In genomic region chr17:4641297-4642195, GRCh38 we compare ENCODE assay signal across 20 cellular contexts. TPM values are rescaled to one million over a fixed set of nuclear protein-coding genes. Genes with fewer than 3 reads are reported as not detected.
DNase-seq lines count a peak whose midpoint lies in the region; ATAC-seq, FAIRE-seq and TF ChIP-seq lines count a peak whose summit lies in the region.
"Had no signal": no experiment of that assay in that cellular context is flagged by ENCODE, and none has a peak within 500 bp of the region (broad histone marks: within the 10 kb centered on the region; RNA-seq: fewer than 3 reads in every experiment).

ALOX15 (minus strand) TSS chr17:4641678; CDS start chr17:4641651, 27 bp downstream.

- no peak for TF ChIP-seq CTCF in HepG2 (CRISPR knock-in tag; IDR thresholded peaks at IDR 0.05)
- TF ChIP-seq CTCF in right lobe of liver (IDR thresholded peaks at IDR 0.05): no peak

- FAIRE-seq in HepG2 (lab: Jason Lieb, UNC): no peak
- FAIRE-seq: GM19239 had no signal

- no peak for TF ChIP-seq RAD21 in HepG2 (CRISPR knock-in tag; IDR thresholded peaks at IDR 0.05)

- peaks cover 0 to 10% of the 10 kb centered on the region in 2 donors for H3K36me3 Mint-ChIP-seq in naive B cell
- H3K36me3 Mint-ChIP-seq: immature natural killer cell had no signal

- no peak within 1 kb of the TSS for H3K9ac ChIP-seq in HepG2 (ENCODE audit: insufficient read depth, low read depth, low read length)

- DNase-seq in HepG2 (ENCODE audit: low spot score): no peak
- DNase-seq in right lobe of liver: no peak
- DNase-seq in ecto neural progenitor cell (ENCODE audit: low spot score): peak; percentile 74
- DNase-seq in naive B cell: no peak
- DNase-seq in NCI-H2196 treated with DMSO at 0.1 percent for 48 hours (lab: John Stamatoyannopoulos, UW; ENCODE audit: unreplicated experiment): no peak
- DNase-seq in COR-L47 (lab: John Stamatoyannopoulos, UW): no peak
- no peak for DNase-seq in GF-D8 (lab: John Stamatoyannopoulos, UW)
- DNase-seq: activated T-cell treated with anti-CD3 and anti-CD28 coated beads, Interleukin-2, amount 50 U/mL, for 4 hours; C1 segment of cervical spinal cord; GDM1; immature natural killer cell; KG1; mucosa of descending colon; NCI-H1436; NCI-H526 had no signal

- POLR2A ChIA-PET in HepG2 (lab: Yijun Ruan, JAX): no interaction called here

- intact Hi-C loops in HepG2 (cut with micrococcal nuclease; ENCODE audit: unreplicated experiment) (no loop called here), right lobe of liver (cut with DNase I) (no loop called here)

- H3K27me3 ChIP-seq in HepG2 (ENCODE audit: control insufficient read depth in 1 of 2, insufficient read depth in 2 of 2, low read length in 2 of 2) (peaks cover 12 to 44% of the 10 kb centered on the region in 2 experiments), right lobe of liver (no peaks in the 10 kb centered on the region)

- H3K79me2 ChIP-seq in HepG2 (ENCODE audit: insufficient read depth, low read length): no peaks in the 10 kb centered on the region

- peaks cover 27 to 36% (median 35%) of the 10 kb centered on the region in 3 donors for H3K4me1 Mint-ChIP-seq in naive B cell

- H3K9me3 Mint-ChIP-seq in naive B cell: peaks cover 0 to 6% (median 0%) of the 10 kb centered on the region in 7 donors
- H3K9me3 Mint-ChIP-seq: activated T-cell treated with anti-CD3 and anti-CD28 coated beads, Interleukin-2, amount 50 U/mL, for 4 hours had no signal

- H2AFZ ChIP-seq in HepG2 (ENCODE audit: low read length): no peak within 1 kb of the TSS

- H3K27ac ChIP-seq in HepG2 (ENCODE audit: extremely low read length, insufficient read depth, low read length): no peak within 1 kb of the TSS
- no peak within 1 kb of the TSS for H3K27ac ChIP-seq in right lobe of liver

- TF ChIP-seq EP300 in HepG2 (IDR thresholded peaks at IDR 0.05; ENCODE audit: low read depth in 2 of 2, low read length in 2 of 2): no peak
- TF ChIP-seq EP300 in HepG2 (CRISPR knock-in tag; IDR thresholded peaks at IDR 0.05; ENCODE audit: borderline replicate concordance): no peak

- WGBS in HepG2 (ENCODE audit: low lambda C conversion rate): 7% methylated on average over 24 of the region's 58 CpGs
- WGBS in right lobe of liver (ENCODE audit: insufficient coverage, low coverage, low lambda C conversion rate, missing lambda C conversion rate): 7% methylated on average over 21 of the region's 58 CpGs

- H4K20me1 ChIP-seq in HepG2 (ENCODE audit: insufficient read depth, low read length): no peaks in the 10 kb centered on the region

- H3K4me1 ChIP-seq in HepG2 (ENCODE audit: insufficient read depth, low read length): peaks cover 28% of the 10 kb centered on the region
- H3K4me1 ChIP-seq in right lobe of liver: no peaks in the 10 kb centered on the region

- no peak for TF ChIP-seq POLR2A in HepG2 (IDR thresholded peaks at IDR 0.05; ENCODE audit: insufficient read depth in 1 of 2, low read depth in 2 of 2, low read length in 2 of 2)
- TF ChIP-seq POLR2A in right lobe of liver (IDR thresholded peaks at IDR 0.05): no peak

- in situ Hi-C loops in HepG2 (cut with HindIII; ENCODE audit: extremely low pct_ligation_motif_present, low pct_unique_long_range_greater_than_20kb): no loop called here

- CTCF ChIA-PET in HepG2 (lab: Yijun Ruan, JAX; ENCODE audit: low intra/inter-chr PET ratio, low total read pairs): no interaction called here

- peak within 1 kb of the TSS in 3 of 6 donors; percentile 34 to 85 (median 44) for H3K27ac Mint-ChIP-seq in naive B cell
- H3K27ac Mint-ChIP-seq: immature natural killer cell had no signal

- H3K4me3 ChIP-seq in HepG2 (replicated peaks in 1 of 3; ENCODE audit: insufficient read depth in 1 of 3, low read depth in 2 of 3, low read length in 3 of 3): peak within 1 kb of the TSS in 2 of 3 experiments; percentile 33 to 52; a peak in 2 of 6 replicates
- H3K4me3 ChIP-seq in right lobe of liver: no peak within 1 kb of the TSS
- H3K4me3 ChIP-seq: mucosa of descending colon had no signal

- BruUV-seq in HepG2 (replicated peaks; lab: Mats Ljungman, UMichigan): no TSS peak

- peak within 1 kb of the TSS; percentile 72 for H3K4me2 ChIP-seq in HepG2 (ENCODE audit: low read depth, low read length)

- no peaks in the 10 kb centered on the region for H3K36me3 ChIP-seq in HepG2 (replicated peaks in 1 of 2; ENCODE audit: control insufficient read depth in 1 of 2, insufficient read depth in 2 of 2, low read length in 2 of 2)
- no peaks in the 10 kb centered on the region for H3K36me3 ChIP-seq in right lobe of liver

- H3K27me3 Mint-ChIP-seq in naive B cell: peaks cover 52 to 78% (median 77%) of the 10 kb centered on the region in 3 donors

- H3K4me3 Mint-ChIP-seq in naive B cell: peak within 1 kb of the TSS in 7 of 8 donors; percentile 5 to 74 (median 52)
- H3K4me3 Mint-ChIP-seq: activated T-cell treated with anti-CD3 and anti-CD28 coated beads, Interleukin-2, amount 50 U/mL, for 4 hours; immature natural killer cell had no signal

- ATAC-seq in HepG2: peak; percentile 47
- no peak for ATAC-seq in right lobe of liver
- ATAC-seq in naive B cell (ENCODE audit: low read depth in 2 of 2): no peak
- ATAC-seq in HG03442 (IDR thresholded peaks at IDR 0.05; ENCODE audit: unreplicated experiment): no peak
- ATAC-seq: mucosa of descending colon had no signal

- H3K9me3 ChIP-seq in HepG2 (ENCODE audit: low read length) (no peaks in the 10 kb centered on the region), right lobe of liver (no peaks in the 10 kb centered on the region)
- H3K9me3 ChIP-seq: mucosa of descending colon had no signal

TF ChIP-seq in HepG2, 621 proteins besides CTCF, POLR2A, EP300 and RAD21 (continues in another document):
- no peak for TF ChIP-seq ZNF136 (CRISPR knock-in tag; IDR thresholded peaks at IDR 0.05; ENCODE audit: low read depth)
- TF ChIP-seq SALL1 (CRISPR knock-in tag; IDR thresholded peaks at IDR 0.05): 0 out of 2 replicates have a peak, but pooled peaks have one; percentile 12
- TF ChIP-seq ZNF768 (CRISPR knock-in tag; IDR thresholded peaks at IDR 0.05): peak; percentile 29; the same call in 1 of the 2 replicates
- TF ChIP-seq BHLHE40 (IDR thresholded peaks at IDR 0.05; ENCODE audit: low read length): peak; percentile 61; the same call in 1 of the 2 replicates
- TF ChIP-seq ZNF800 (CRISPR knock-in tag; IDR thresholded peaks at IDR 0.05): peak; percentile 20; the same call in 1 of the 2 replicates

RNA-seq across cellular contexts. Expression of gene ALOX15, which starts in this region (rescaled TPM):
- total RNA-seq in HepG2 (2016; rRNA removed; fragmentation: Illumina TruSeq; extraction: Trizol) (0.04 TPM in 1 of 2 replicates, not detected in the other), right lobe of liver (under 1 TPM in 4 of 6 experiments, not detected in 2; 0.09 to 0.53 (median 0.28) TPM)
- not detected in 2 replicates for total RNA-seq in HepG2 (2016; cell fraction: cytosol; rRNA removed; fragmentation: Illumina TruSeq; extraction: Trizol; ENCODE audit: low read depth)
- total RNA-seq in HepG2 (2016; cell fraction: insoluble cytoplasmic fraction; rRNA removed; fragmentation: Illumina TruSeq; extraction: Trizol): 0.09 TPM in 1 of 2 replicates, not detected in the other
- total RNA-seq in HepG2 (2016; cell fraction: membrane; rRNA removed; fragmentation: Illumina TruSeq; extraction: Trizol): not detected in 2 replicates
- not detected in 2 replicates for total RNA-seq in HepG2 (2016; cell fraction: nucleus; rRNA removed; fragmentation: Illumina TruSeq; extraction: Trizol)
- polyA plus RNA-seq in HepG2 (2011; rRNA removed) (0.35 TPM in 1 of 2 replicates, not detected in the other), naive B cell (ENCODE audit: low read depth in 6 of 6) (under 1 TPM in 1 of 6 donors, not detected in 5; 0.09 TPM)
- 0.01 and 0.03 TPM in 2 replicates for polyA plus RNA-seq in HepG2 (2011; cell fraction: cytosol; rRNA removed)
- polyA plus RNA-seq in HepG2 (2011; cell fraction: nucleus; rRNA removed): not detected in 2 replicates
- not detected in 2 replicates for polyA plus RNA-seq in HepG2 (2012)
- polyA plus RNA-seq in HepG2 (2016; cell fraction: cytosol; fragmentation: Illumina TruSeq; extraction: Trizol; ENCODE audit: low read depth): not detected in 2 replicates
- polyA plus RNA-seq in HepG2 (2016; cell fraction: insoluble cytoplasmic fraction; fragmentation: Illumina TruSeq; extraction: Trizol; ENCODE audit: low read depth): not detected in 2 replicates
- polyA plus RNA-seq in HepG2 (2016; cell fraction: membrane; fragmentation: Illumina TruSeq; extraction: Trizol; ENCODE audit: low read depth): not detected in 2 replicates
- polyA plus RNA-seq in HepG2 (2016; cell fraction: nucleus; fragmentation: Illumina TruSeq; extraction: Trizol; ENCODE audit: insufficient read depth, low read depth): not detected in 2 replicates
- polyA minus RNA-seq in HepG2 (2011; rRNA and poly(A)+ RNA removed; ENCODE audit: low replicate concordance): not detected in 2 replicates
- not detected in 2 replicates for polyA minus RNA-seq in HepG2 (2011; cell fraction: cytosol; rRNA and poly(A)+ RNA removed)
- not detected in 2 replicates for polyA minus RNA-seq in HepG2 (2011; cell fraction: nucleus; rRNA and poly(A)+ RNA removed)
- total RNA-seq: activated T-cell treated with anti-CD3 and anti-CD28 coated beads, Interleukin-2, amount 50 U/mL, for 4 hours; dermis microvascular lymphatic vessel endothelial cell; pulmonary artery endothelial cell; T-helper 1 cell treated with Interleukin-12 subunit alpha and Interleukin-12 subunit beta and Interleukin-4 antibody, amounts not matched to agents 30 ng/mL and 1 ng/mL, for 36 hours had no signal
- polyA plus RNA-seq: immature natural killer cell had no signal

Comparison
In these comparisons a context has a peak if more than half of its experiments do, and no peak if none do; other contexts are left out.
1. Peak in ATAC-seq, H3K4me3 ChIP-seq and H3K4me2 ChIP-seq in HepG2; RNA of the gene not detected or under 1 TPM.